ENCODE assay signal across 24 cellular contexts in genomic region chr6:62681108-62681507, GRCh38.
A peak's percentile ranks its signal among the peaks of the same experiment; 100 is the strongest.
DNase-seq lines count a peak whose midpoint lies in the region; ATAC-seq, FAIRE-seq and TF ChIP-seq lines count a peak whose summit lies in the region.
"Had no signal": no experiment of that assay in that cellular context is flagged by ENCODE, and none has a peak within 500 bp of the region (broad histone marks: within the 10 kb centered on the region; RNA-seq: fewer than 3 reads in every experiment).

No MANE protein-coding gene starts in this region.

- H4K20me1 ChIP-seq in HepG2 (ENCODE audit: insufficient read depth, low read length), result no peaks in the 10 kb centered on the region
- H4K20me1 ChIP-seq in K562 (replicated peaks; ENCODE audit: control insufficient read depth, insufficient read depth, low read length), result no peaks in the 10 kb centered on the region
- H4K20me1 ChIP-seq: BLaER1 had no signal

- CTCF ChIA-PET in HepG2 (lab: Yijun Ruan, JAX; ENCODE audit: low intra/inter-chr PET ratio, low total read pairs) (no interaction called here), K562 (lab: Yijun Ruan, JAX; ENCODE audit: low intra/inter-chr PET ratio) (no interaction called here)

- no peaks in the 10 kb centered on the region for H3K9me1 ChIP-seq in K562 (ENCODE audit: control insufficient read depth, insufficient read depth, low read length)

- no peak overlapping the region for H3K27ac ChIP-seq in HepG2 (ENCODE audit: extremely low read length, insufficient read depth, low read length)
- no peak overlapping the region for H3K27ac ChIP-seq in right lobe of liver
- no peak overlapping the region for H3K27ac ChIP-seq in K562 (ENCODE audit: extremely low read depth, low read depth, low read length)
- H3K27ac ChIP-seq: 22Rv1, BLaER1 had no signal

- no peak for TF ChIP-seq POLR2A in HepG2 (IDR thresholded peaks at IDR 0.05; ENCODE audit: insufficient read depth in 1 of 2, low read depth in 2 of 2, low read length in 2 of 2)
- no peak for TF ChIP-seq POLR2A in right lobe of liver (IDR thresholded peaks at IDR 0.05)
- TF ChIP-seq POLR2A in K562 (conservative IDR thresholded peaks at IDR 0.05), result no peak

- TF ChIP-seq EP300 in HepG2 (IDR thresholded peaks at IDR 0.05; ENCODE audit: low read depth in 2 of 2, low read length in 2 of 2), result no peak
- no peak for TF ChIP-seq EP300 in HepG2 (CRISPR knock-in tag; IDR thresholded peaks at IDR 0.05; ENCODE audit: borderline replicate concordance)
- no peak for TF ChIP-seq EP300 in K562 (IDR thresholded peaks at IDR 0.05; ENCODE audit: low read length)

- in situ Hi-C loops in HepG2 (cut with HindIII; ENCODE audit: extremely low pct_ligation_motif_present, low pct_unique_long_range_greater_than_20kb) (no loop called here), K562 (cut with MboI) (no loop called here)

- no peak for FAIRE-seq in HepG2 (lab: Jason Lieb, UNC)
- FAIRE-seq in K562 (lab: Jason Lieb, UNC), result no peak
- FAIRE-seq: GM12878, GM12892, GM18507 had no signal

- H3K36me3 ChIP-seq in HepG2 (replicated peaks in 1 of 2; ENCODE audit: control insufficient read depth in 1 of 2, insufficient read depth in 2 of 2, low read length in 2 of 2) (no peaks in the 10 kb centered on the region), right lobe of liver (no peaks in the 10 kb centered on the region), K562 (ENCODE audit: control insufficient read depth, insufficient read depth, low read length) (no peaks in the 10 kb centered on the region)
- H3K36me3 ChIP-seq: BE2C, BLaER1 had no signal

- H3K9me3 ChIP-seq in HepG2 (ENCODE audit: low read length) (peaks cover 16% of the 10 kb centered on the region), right lobe of liver (peaks cover 0 to 3% (median 0%) of the 10 kb centered on the region in 4 donors), K562 (replicated peaks; ENCODE audit: control insufficient read depth, insufficient read depth, low read depth, low read length) (no peaks in the 10 kb centered on the region)
- H3K9me3 ChIP-seq: BE2C had no signal

- H3K4me2 ChIP-seq in HepG2 (ENCODE audit: low read depth, low read length) (no peak overlapping the region), K562 (ENCODE audit: insufficient read depth, low read length) (no peak overlapping the region)
- H3K4me2 ChIP-seq: BLaER1 had no signal

- no peaks in the 10 kb centered on the region for H3K79me2 ChIP-seq in HepG2 (ENCODE audit: insufficient read depth, low read length)
- no peaks in the 10 kb centered on the region for H3K79me2 ChIP-seq in K562 (ENCODE audit: control insufficient read depth, insufficient read depth, low read length)

- POLR2A ChIA-PET in HepG2 (lab: Yijun Ruan, JAX) (no interaction called here), K562 (lab: Yijun Ruan, JAX) (no interaction called here)

- H2AFZ ChIP-seq in HepG2 (ENCODE audit: low read length) (no peak overlapping the region), K562 (ENCODE audit: low read depth, low read length) (no peak overlapping the region)

- H3K9ac ChIP-seq in HepG2 (ENCODE audit: insufficient read depth, low read depth, low read length) (no peak overlapping the region), K562 (ENCODE audit: insufficient read depth in 1 of 2, low read depth in 2 of 2, low read length in 2 of 2) (no peak overlapping the region)
- H3K9ac ChIP-seq: BLaER1 had no signal

- TF ChIP-seq CTCF in HepG2 (CRISPR knock-in tag; IDR thresholded peaks at IDR 0.05) (no peak), right lobe of liver (IDR thresholded peaks at IDR 0.05) (no peak), K562 (IDR thresholded peaks at IDR 0.05 in 2 of 3, conservative IDR thresholded peaks at IDR 0.05 in 1 of 3; ENCODE audit: insufficient read depth in 2 of 3, low read depth in 1 of 3, low read length in 3 of 3) (no peak)

- no TSS peak for BruUV-seq in HepG2 (replicated peaks; lab: Mats Ljungman, UMichigan)
- no TSS peak for BruUV-seq in K562 (replicated peaks; lab: Mats Ljungman, UMichigan)

- DNase-seq in HepG2 (ENCODE audit: low spot score), result no peak
- DNase-seq in right lobe of liver, result no peak
- no peak for DNase-seq in K562 (ENCODE audit: extremely low read depth in 1 of 4, low spot score in 3 of 4)
- no peak for DNase-seq in SHP77 treated with DMSO at 0.1 percent for 48 hours (lab: John Stamatoyannopoulos, UW)
- DNase-seq: ACHN; BE2C; C1 segment of cervical spinal cord; CD4-positive, alpha-beta memory T cell; CD4-positive, CD25-positive, alpha-beta regulatory T cell; CD8-positive, alpha-beta memory T cell; COR-L47; DMS 273 treated with DMSO at 0.1 percent for 48 hours; DMS153; DMS53; DMS79; DND-41; EL; GDM1 had no signal

- ATAC-seq in HepG2, result no peak
- no peak for ATAC-seq in right lobe of liver
- ATAC-seq in K562, result no peak
- ATAC-seq in HG03571 (IDR thresholded peaks at IDR 0.05; ENCODE audit: unreplicated experiment), result no peak
- ATAC-seq: GM12878 had no signal

- 2% methylated on average over 1 of the region's 1 CpG for WGBS in HepG2 (ENCODE audit: low lambda C conversion rate)
- 24% methylated on average over 1 of the region's 1 CpG for WGBS in right lobe of liver (ENCODE audit: insufficient coverage, low coverage, low lambda C conversion rate, missing lambda C conversion rate)
- WGBS in K562 (ENCODE audit: insufficient coverage, low coverage, missing lambda C conversion rate), result 0% methylated on average over 1 of the region's 1 CpG

- TF ChIP-seq RAD21 in HepG2 (CRISPR knock-in tag; IDR thresholded peaks at IDR 0.05) (no peak), K562 (CRISPR knock-in tag; conservative IDR thresholded peaks at IDR 0.05 in 1 of 2, IDR thresholded peaks at IDR 0.05 in 1 of 2) (no peak)

- intact Hi-C loops in HepG2 (cut with micrococcal nuclease; ENCODE audit: unreplicated experiment) (no loop called here), right lobe of liver (cut with DNase I) (no loop called here), K562 (cut with micrococcal nuclease) (no loop called here)

- H3K4me3 ChIP-seq in HepG2 (replicated peaks in 1 of 3; ENCODE audit: insufficient read depth in 1 of 3, low read depth in 2 of 3, low read length in 3 of 3) (no peak overlapping the region), right lobe of liver (no peak overlapping the region), K562 (no peak overlapping the region)
- H3K4me3 ChIP-seq: BLaER1, GM12878 had no signal

- H3K27me3 ChIP-seq in HepG2 (ENCODE audit: control insufficient read depth in 1 of 2, insufficient read depth in 2 of 2, low read length in 2 of 2), result no peaks in the 10 kb centered on the region
- H3K27me3 ChIP-seq in right lobe of liver, result no peaks in the 10 kb centered on the region
- no peaks in the 10 kb centered on the region for H3K27me3 ChIP-seq in K562 (ENCODE audit: control insufficient read depth in 2 of 2, insufficient read depth in 2 of 2, low read length in 2 of 2)
- H3K27me3 ChIP-seq: BE2C, BLaER1 had no signal

- H3K4me1 ChIP-seq in HepG2 (ENCODE audit: insufficient read depth, low read length) (no peaks in the 10 kb centered on the region), right lobe of liver (no peaks in the 10 kb centered on the region), K562 (replicated peaks in 1 of 2; ENCODE audit: control insufficient read depth in 2 of 2, insufficient read depth in 2 of 2, low read length in 2 of 2) (no peaks in the 10 kb centered on the region)
- H3K4me1 ChIP-seq: BE2C, BLaER1 had no signal

TF ChIP-seq in HepG2, 621 proteins besides CTCF, POLR2A, EP300 and RAD21 (continues in another document):
- TF ChIP-seq ZSCAN30 (CRISPR knock-in tag; IDR thresholded peaks at IDR 0.05), result no peak

TF ChIP-seq in K562, 482 proteins besides CTCF, POLR2A, EP300 and RAD21:
- no peak for TF ChIP-seq GATAD2B (IDR thresholded peaks at IDR 0.05; ENCODE audit: borderline replicate concordance)
- no peak for TF ChIP-seq ATF4 (CRISPR knock-in tag; IDR thresholded peaks at IDR 0.05)
- TF ChIP-seq BRF1 (IDR thresholded peaks at IDR 0.05; ENCODE audit: borderline replicate concordance, extremely low read depth, insufficient read length), result no peak
- TF ChIP-seq PRPF4 (IDR thresholded peaks at IDR 0.05; ENCODE audit: insufficient read depth, low read depth, low read length, poor library complexity, severe bottlenecking), result no peak
- TF ChIP-seq ZBED1 (IDR thresholded peaks at IDR 0.05), result no peak
- TF ChIP-seq PHB2 (IDR thresholded peaks at IDR 0.05; ENCODE audit: low read depth), result no peak
- TF ChIP-seq MAFF (IDR thresholded peaks at IDR 0.05; ENCODE audit: low read length), result peak; percentile 50; the same call in 1 of the 2 replicates
- TF ChIP-seq PTBP1 (IDR thresholded peaks at IDR 0.05; ENCODE audit: low read depth, low read length), result no peak
- TF ChIP-seq C11orf30 (IDR thresholded peaks at IDR 0.05; ENCODE audit: low read depth), result peak; percentile 33; the same call in 1 of the 2 replicates
- TF ChIP-seq POLR2B (IDR thresholded peaks at IDR 0.05; ENCODE audit: low read depth, partially characterized antibody), result no peak
- peak; percentile 49; the same call in 1 of the 2 replicates for TF ChIP-seq MAFK (IDR thresholded peaks at IDR 0.05; ENCODE audit: low read length)
- no peak for TF ChIP-seq ZNF174 (CRISPR knock-in tag; IDR thresholded peaks at IDR 0.05)
- peak; percentile 59 for TF ChIP-seq MAFG (tag; conservative IDR thresholded peaks at IDR 0.05)
- peak; percentile 59 for TF ChIP-seq ZNF316 (IDR thresholded peaks at IDR 0.05)
- TF ChIP-seq ZNF212 (CRISPR knock-in tag; IDR thresholded peaks at IDR 0.05), result no peak

Comparison
In these comparisons a context has a peak if more than half of its experiments do, and no peak if none do; other contexts are left out.
1. Of the 241 proteins assayed by ChIP-seq in both HepG2 and K562: peak only in HepG2: none; only in K562: MAFG; in both: MAFF and MAFK; in neither: 238.